Comparison of ENCODE assay signal across 17 cellular contexts in genomic region chr7:137007001-137007725, GRCh38.
DNase-seq lines count a peak whose midpoint lies in the region; ATAC-seq, FAIRE-seq and TF ChIP-seq lines count a peak whose summit lies in the region.
"Had no signal": no experiment of that assay in that cellular context is flagged by ENCODE, and none has a peak within 500 bp of the region (broad histone marks: within the 10 kb centered on the region; RNA-seq: fewer than 3 reads in every experiment).

No MANE protein-coding gene starts in this region.

- intact Hi-C loops in heart left ventricle (cut with DNase I) = loop anchor here in 2 of 10 donors (5.0 to 10.0 kb wide), 2 partner anchors 78 to 135 kb away; no protein-coding TSS in a partner anchor
- intact Hi-C loops in right cardiac atrium (cut with DNase I) = no loop called here
- intact Hi-C loops in transverse colon (cut with DNase I; ENCODE audit: low total_unique reads) = loop anchor here (5.0 kb wide), 1 partner anchor 140 kb away; the partner anchor contains the start of gene CHRM2

- H3K27me3 ChIP-seq in heart left ventricle (no peaks in the 10 kb centered on the region), right cardiac atrium (ENCODE audit: control insufficient read depth, insufficient read depth) (no peaks in the 10 kb centered on the region), gastroesophageal sphincter (no peaks in the 10 kb centered on the region), transverse colon (no peaks in the 10 kb centered on the region)
- H3K27me3 ChIP-seq: uterus had no signal

- 63 to 85% (median 75%) methylated on average over 4 of the region's 4 CpGs for WGBS in heart left ventricle, 4 donors
- 61% methylated on average over 4 of the region's 4 CpGs for WGBS in right cardiac atrium
- WGBS in gastroesophageal sphincter (ENCODE audit: low coverage in 1 of 2), 2 donors = 79 to 82% methylated on average over 4 of the region's 4 CpGs
- WGBS in transverse colon (ENCODE audit: low coverage in 1 of 2), 2 donors = 59 to 62% methylated on average over 4 of the region's 4 CpGs

- CTCF ChIA-PET in GM10248 (lab: Yijun Ruan, JAX) = interaction anchor here (0.7 to 1.0 kb wide), 2 partner anchors 10 to 12 kb away, joined by 3 read pairs; no protein-coding TSS in a partner anchor

- H3K4me1 ChIP-seq in heart left ventricle (peaks cover 0 to 26% (median 8%) of the 10 kb centered on the region in 12 donors), right cardiac atrium (ENCODE audit: control insufficient read depth, insufficient read depth, low read length) (no peaks in the 10 kb centered on the region), gastroesophageal sphincter (peaks cover 0 to 35% (median 13%) of the 10 kb centered on the region in 3 donors), transverse colon (peaks cover 0 to 13% (median 2%) of the 10 kb centered on the region in 4 donors)
- H3K4me1 ChIP-seq: uterus had no signal

- H3K9me3 ChIP-seq in heart left ventricle (no peaks in the 10 kb centered on the region), right cardiac atrium (ENCODE audit: control insufficient read depth, low read length) (no peaks in the 10 kb centered on the region), gastroesophageal sphincter (no peaks in the 10 kb centered on the region), transverse colon (no peaks in the 10 kb centered on the region)
- H3K9me3 ChIP-seq: uterus had no signal

- H3K4me3 ChIP-seq in heart left ventricle (no peak overlapping the region), right cardiac atrium (ENCODE audit: low read length) (no peak overlapping the region), gastroesophageal sphincter (no peak overlapping the region), transverse colon (no peak overlapping the region)
- H3K4me3 ChIP-seq: GM12878, uterus had no signal

- TF ChIP-seq POLR2A in heart left ventricle (IDR thresholded peaks at IDR 0.05) (no peak), gastroesophageal sphincter (IDR thresholded peaks at IDR 0.05) (no peak), transverse colon (IDR thresholded peaks at IDR 0.05) (no peak)

- H3K36me3 ChIP-seq in heart left ventricle (no peaks in the 10 kb centered on the region), gastroesophageal sphincter (no peaks in the 10 kb centered on the region), transverse colon (no peaks in the 10 kb centered on the region)
- H3K36me3 ChIP-seq: uterus had no signal

- no peak for FAIRE-seq in frontal cortex (lab: Jason Lieb, UNC)
- FAIRE-seq: GM12878 had no signal

- H3K27ac ChIP-seq in heart left ventricle (peak overlapping the region in 9 of 12 donors; percentile 12 to 78 (median 63)), right cardiac atrium (ENCODE audit: low read length) (no peak overlapping the region), gastroesophageal sphincter (peak overlapping the region; percentile 36 to 74 (median 68)), transverse colon (peak overlapping the region in 3 of 4 donors; percentile 20 to 65 (median 59))
- H3K27ac ChIP-seq: uterus had no signal

- in situ Hi-C loops in transverse colon (cut with MboI; ENCODE audit: low pct_ligation_motif_present in 1 of 4, low pct_unique_long_range_greater_than_20kb in 1 of 4, low sequenced_read_pairs in 3 of 4) = no loop called here

- no peak for TF ChIP-seq EP300 in gastroesophageal sphincter (IDR thresholded peaks at IDR 0.05)
- no peak for TF ChIP-seq EP300 in transverse colon (IDR thresholded peaks at IDR 0.05; ENCODE audit: low read depth)

- TF ChIP-seq CTCF in heart left ventricle (IDR thresholded peaks at IDR 0.05) (no peak), gastroesophageal sphincter (IDR thresholded peaks at IDR 0.05) (no peak), transverse colon (IDR thresholded peaks at IDR 0.05) (no peak), GM10248 (IDR thresholded peaks at IDR 0.05; ENCODE audit: control extremely low read depth, extremely low read depth, low read depth, missing control alignments) (no peak)

- no peak for DNase-seq in heart left ventricle
- no peak for DNase-seq in right cardiac atrium
- peak; percentile 28 for DNase-seq in astrocyte of the hippocampus (ENCODE audit: low read depth, low spot score)
- no peak for DNase-seq in transverse colon
- DNase-seq in GM10248 (ENCODE audit: extremely low spot score) = no peak
- no peak for DNase-seq in frontal cortex (ENCODE audit: low spot score in 2 of 2)
- no peak for DNase-seq in NAMALWA (ENCODE audit: low spot score)
- DNase-seq: activated CD8-positive, alpha-beta memory T cell treated with anti-CD3 and anti-CD28 coated beads for 24 hours; COR-L47; NCI-H510A; Right ventricle myocardium superior; stimulated activated naive CD8-positive, alpha-beta T cell treated with anti-CD3 and anti-CD28 coated beads, Interleukin-15, amount 100 ng/mL, for 72 hours; T-helper 2 cell; uterus had no signal

- POLR2A ChIA-PET in GM10248 (lab: Yijun Ruan, JAX) = no interaction called here

- ATAC-seq in heart left ventricle (no peak), right cardiac atrium (no peak), gastroesophageal sphincter (no peak)
- ATAC-seq: GM12878; stimulated activated naive CD8-positive, alpha-beta T cell treated with anti-CD3 and anti-CD28 coated beads, Interleukin-15, amount 100 ng/mL, for 72 hours; WTC11 had no signal
